In the genomic region with DNA sequence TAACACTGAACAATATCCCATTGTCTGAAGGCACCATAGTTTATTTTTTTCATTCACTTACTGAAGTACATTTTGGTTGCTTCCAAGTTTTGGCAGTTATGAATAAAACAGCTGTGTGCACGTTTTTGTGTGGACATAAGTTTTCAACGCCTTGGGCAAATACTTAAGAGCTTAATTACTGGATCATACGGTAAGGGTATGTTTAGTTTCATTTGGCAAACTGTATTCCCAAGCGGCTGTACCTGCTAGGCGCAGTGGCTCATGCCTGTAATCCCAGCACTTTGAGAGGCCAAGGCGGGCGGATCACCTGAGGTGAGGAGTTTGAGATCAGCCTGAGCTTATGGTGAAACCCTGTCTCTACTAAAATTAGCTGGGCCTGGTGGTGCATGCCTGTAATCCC, we compare ENCODE assay signal across 23 cellular contexts.
DNase-seq lines count a peak whose midpoint lies in the region; ATAC-seq and TF ChIP-seq lines count a peak whose summit lies in the region.
"Had no signal": no experiment of that assay in that cellular context is flagged by ENCODE, and none has a peak within 500 bp of the region (broad histone marks: within the 10 kb centered on the region; RNA-seq: fewer than 3 reads in every experiment).

No MANE protein-coding gene starts in this region.

- DNase-seq in DMS79 (lab: John Stamatoyannopoulos, UW) = peak; percentile 4
- DNase-seq in NCI-H748 treated with DMSO at 0.1 percent for 48 hours (lab: John Stamatoyannopoulos, UW) = peak; percentile 35
- DNase-seq in foreskin melanocyte = peak; percentile 75
- DNase-seq in SW 1271 (lab: John Stamatoyannopoulos, UW) = no peak
- DNase-seq: activated CD4-positive, alpha-beta T cell treated with anti-CD3 and anti-CD28 coated beads, Interleukin-2, amount 50 U/mL, for 4 hours; activated CD4-positive, CD25-positive, alpha-beta regulatory T cell; activated naive CD8-positive, alpha-beta T cell treated with anti-CD3 and anti-CD28 coated beads, Interleukin-2, amount 50 U/mL, for 24 hours; activated T-cell treated with anti-CD3 and anti-CD28 coated beads, Interleukin-2, amount 50 U/mL, for 48 hours; central memory CD4-positive, alpha-beta T cell; DMS 273 treated with DMSO at 0.1 percent for 48 hours; hippocampal formation; NCI-H187; NCI-H446 treated with DMSO at 0.1 percent for 48 hours; nephron progenitor cell; NK-92 treated with Interleukin-12 subunit alpha and Interleukin-12 subunit beta, amount 100 ng/mL, for 24 hours; stimulated activated CD4-positive, alpha-beta T cell treated with anti-CD3 and anti-CD28 coated beads, Interleukin-15, amount 100 ng/mL, for 24 hours; stimulated activated CD4-positive, alpha-beta T cell treated with anti-CD3 and anti-CD28 coated beads, Interleukin-4, amount 100 ng/mL, for 4 hours had no signal

- ATAC-seq in GM19035 (IDR thresholded peaks at IDR 0.05; ENCODE audit: unreplicated experiment) (no peak), GM21619 (IDR thresholded peaks at IDR 0.05; ENCODE audit: unreplicated experiment) (no peak), GM21367 (IDR thresholded peaks at IDR 0.05; ENCODE audit: unreplicated experiment) (no peak)
- ATAC-seq: activated naive CD8-positive, alpha-beta T cell treated with anti-CD3 and anti-CD28 coated beads, Interleukin-2, amount 50 U/mL, for 24 hours; HepG2 had no signal

- no peak for TF ChIP-seq CTCF in 22Rv1 (IDR thresholded peaks at IDR 0.05)

- H3K27ac ChIP-seq in 22Rv1 = peak overlapping the region; percentile 43
- H3K27ac ChIP-seq: upper lobe of left lung had no signal

Comparison
In these comparisons a context has a peak if more than half of its experiments do, and no peak if none do; other contexts are left out.
1. DNase-seq: peak in DMS79 (single experiment), NCI-H748 treated with DMSO at 0.1 percent for 48 hours (single experiment) and foreskin melanocyte (single experiment); none in SW 1271 (0 of 2).